In genomic region chr12:92464911-92465310, GRCh38 we compare ENCODE assay signal across 18 cellular contexts.
DNase-seq lines count a peak whose midpoint lies in the region; ATAC-seq and TF ChIP-seq lines count a peak whose summit lies in the region.
"Had no signal": no experiment of that assay in that cellular context is flagged by ENCODE, and none has a peak within 500 bp of the region (broad histone marks: within the 10 kb centered on the region; RNA-seq: fewer than 3 reads in every experiment).

No MANE protein-coding gene starts in this region.

- H3K9me2 ChIP-seq in hepatocyte (replicated peaks; ENCODE audit: insufficient read depth): no peaks in the 10 kb centered on the region

- H3K4me3 ChIP-seq in hepatocyte: no peak overlapping the region
- H3K4me3 ChIP-seq: left ventricle myocardium inferior, MG63, mucosa of descending colon had no signal

- in situ Hi-C loops in Caki2 (cut with HindIII; ENCODE audit: low pct_unique_long_range_greater_than_20kb, low sequenced_read_pairs): no loop called here

- peaks cover 49% of the 10 kb centered on the region for H3K4me1 ChIP-seq in hepatocyte (ENCODE audit: insufficient read depth)

- TF ChIP-seq CTCF in hepatocyte (IDR thresholded peaks at IDR 0.05; ENCODE audit: poor library complexity) (no peak), omental fat pad (IDR thresholded peaks at IDR 0.05) (no peak)

- CTCF ChIA-PET in activated CD4-positive, alpha-beta T cell treated with anti-CD3 and anti-CD28 coated beads for 36 hours (lab: Charles Lee): interaction anchor here (0.6 to 1.2 kb wide), 4 partner anchors 19 to 269 kb away, joined by 3 read pairs; no protein-coding TSS in a partner anchor

- peak overlapping the region; percentile 0 for H3K27ac ChIP-seq in hepatocyte
- H3K27ac ChIP-seq: left ventricle myocardium inferior had no signal

- no peaks in the 10 kb centered on the region for H3K9me3 Mint-ChIP-seq in IgD-negative memory B cell
- peaks cover 1% of the 10 kb centered on the region for H3K9me3 Mint-ChIP-seq in activated CD4-positive, alpha-beta T cell treated with anti-CD3 and anti-CD28 coated beads for 36 hours (ENCODE audit: low read depth)

- H3K4me1 Mint-ChIP-seq in IgD-negative memory B cell: peaks cover 54 to 65% (median 62%) of the 10 kb centered on the region in 3 donors
- peaks cover 50% of the 10 kb centered on the region for H3K4me1 Mint-ChIP-seq in activated CD4-positive, alpha-beta T cell treated with anti-CD3 and anti-CD28 coated beads for 36 hours

- no peaks in the 10 kb centered on the region for H3K27me3 ChIP-seq in hepatocyte
- H3K27me3 ChIP-seq: MG63 had no signal

- H2AFZ ChIP-seq in hepatocyte: no peak overlapping the region

- H3K4me3 Mint-ChIP-seq in IgD-negative memory B cell: peak overlapping the region; percentile 76 to 97 (median 82)
- H3K4me3 Mint-ChIP-seq in activated CD4-positive, alpha-beta T cell treated with anti-CD3 and anti-CD28 coated beads for 36 hours: no peak overlapping the region
- H3K4me3 Mint-ChIP-seq: activated CD4-positive, alpha-beta T cell treated with anti-CD3 and anti-CD28 coated beads, Interleukin-2, amount 10 ng/mL, durations not matched to agents 7 days and 5 days; CD14-positive monocyte had no signal

- no peaks in the 10 kb centered on the region for H3K36me3 ChIP-seq in hepatocyte (replicated peaks; ENCODE audit: insufficient read depth, low read depth)
- H3K36me3 ChIP-seq: left ventricle myocardium inferior, MG63 had no signal

- peak; percentile 5 for ATAC-seq in omental fat pad (ENCODE audit: low FRiP score)
- no peak for ATAC-seq in activated CD4-positive, alpha-beta T cell treated with anti-CD3 and anti-CD28 coated beads for 36 hours
- ATAC-seq: mucosa of descending colon had no signal

- no peaks in the 10 kb centered on the region for H3K9me3 ChIP-seq in hepatocyte (ENCODE audit: low read depth)
- H3K9me3 ChIP-seq: left ventricle myocardium inferior, MG63, mucosa of descending colon had no signal

- H3K79me2 ChIP-seq in hepatocyte: no peaks in the 10 kb centered on the region

- peak overlapping the region; percentile 4 for H3K4me2 ChIP-seq in hepatocyte

- peaks cover 5% of the 10 kb centered on the region for H3K36me3 Mint-ChIP-seq in IgD-negative memory B cell
- no peaks in the 10 kb centered on the region for H3K36me3 Mint-ChIP-seq in activated CD4-positive, alpha-beta T cell treated with anti-CD3 and anti-CD28 coated beads for 36 hours (ENCODE audit: low read depth)
- H3K36me3 Mint-ChIP-seq: CD14-positive monocyte had no signal

- DNase-seq in Caki2 (ENCODE audit: low read depth): peak; percentile 18
- no peak for DNase-seq in hepatocyte (ENCODE audit: low spot score)
- no peak for DNase-seq in omental fat pad (ENCODE audit: low spot score)
- DNase-seq in NOMO-1 treated with DMSO at 0.1 percent for 48 hours (lab: John Stamatoyannopoulos, UW; ENCODE audit: unreplicated experiment): no peak
- DNase-seq in activated CD4-positive, alpha-beta T cell treated with anti-CD3 and anti-CD28 coated beads for 36 hours: no peak
- DNase-seq in DMS153 (lab: John Stamatoyannopoulos, UW): no peak
- no peak for DNase-seq in HuH-7.5 (ENCODE audit: low spot score)
- DNase-seq: activated CD4-positive, alpha-beta T cell treated with anti-CD3 and anti-CD28 coated beads, Interleukin-2, amount 10 ng/mL, durations not matched to agents 7 days and 5 days; DND-41; left ventricle myocardium inferior; MG63; mucosa of descending colon; NCI-H1436; NCI-H524 treated with DMSO at 0.1 percent for 48 hours; retina had no signal

- POLR2A ChIA-PET in activated CD4-positive, alpha-beta T cell treated with anti-CD3 and anti-CD28 coated beads for 36 hours (lab: Charles Lee): no interaction called here

- no peaks in the 10 kb centered on the region for H4K20me1 ChIP-seq in hepatocyte (ENCODE audit: insufficient read depth, poor library complexity, severe bottlenecking)

- peak overlapping the region; percentile 82 to 97 (median 95) for H3K27ac Mint-ChIP-seq in IgD-negative memory B cell
- H3K27ac Mint-ChIP-seq in activated CD4-positive, alpha-beta T cell treated with anti-CD3 and anti-CD28 coated beads for 36 hours: no peak overlapping the region
- H3K27ac Mint-ChIP-seq: activated CD4-positive, alpha-beta T cell treated with anti-CD3 and anti-CD28 coated beads, Interleukin-2, amount 10 ng/mL, durations not matched to agents 7 days and 5 days; activated T-helper 2 cell treated with anti-CD3 and anti-CD28 coated beads, Interferon-gamma antibody, Interleukin-2, Interleukin-4, amounts not matched to agents 10 μg/mL and 5 μg/mL and 100 μg/mL, durations not matched to agents 14 hours and 24 hours and 36 hours; CD14-positive monocyte had no signal

- WGBS in hepatocyte (ENCODE audit: low lambda C conversion rate, missing lambda C conversion rate): 64% methylated on average over 3 of the region's 3 CpGs

- no peaks in the 10 kb centered on the region for H3K27me3 Mint-ChIP-seq in IgD-negative memory B cell
- H3K27me3 Mint-ChIP-seq in activated CD4-positive, alpha-beta T cell treated with anti-CD3 and anti-CD28 coated beads for 36 hours: no peaks in the 10 kb centered on the region
- H3K27me3 Mint-ChIP-seq: activated CD4-positive, alpha-beta T cell treated with anti-CD3 and anti-CD28 coated beads, Interleukin-2, amount 10 ng/mL, durations not matched to agents 7 days and 5 days had no signal

- intact Hi-C loops in activated CD4-positive, alpha-beta T cell treated with anti-CD3 and anti-CD28 coated beads for 36 hours (cut with DNase I, micrococcal nuclease): no loop called here
